17 cellular contexts compared by ENCODE assay signal in genomic region chr11:119739975-119740374, GRCh38.
"Had no signal": no experiment of that assay in that cellular context is flagged by ENCODE, and none has a peak within 500 bp of the region (broad histone marks: within the 10 kb centered on the region; RNA-seq: fewer than 3 reads in every experiment).

No MANE protein-coding gene starts in this region.

- H3K27ac ChIP-seq: ascending aorta, esophagus squamous epithelium, left lung, prostate gland, skin epidermis, upper lobe of left lung had no signal

- H3K36me3 Mint-ChIP-seq: activated naive CD4-positive, alpha-beta T cell treated with anti-CD3 and anti-CD28 coated beads, Interleukin-2, amount 10 ng/mL, durations not matched to agents 7 days and 5 days; natural killer cell treated with Interleukin-12 subunit alpha and Interleukin-12 subunit beta and Interleukin-15 and Interleukin-18, amount 100 ng/mL, for 72 hours had no signal

- H3K4me3 Mint-ChIP-seq: activated naive CD4-positive, alpha-beta T cell treated with anti-CD3 and anti-CD28 coated beads, Interleukin-2, amount 10 ng/mL, durations not matched to agents 7 days and 5 days; natural killer cell treated with Interleukin-12 subunit alpha and Interleukin-12 subunit beta and Interleukin-15 and Interleukin-18, amount 100 ng/mL, for 72 hours had no signal

- H3K27ac Mint-ChIP-seq: activated naive CD4-positive, alpha-beta T cell treated with anti-CD3 and anti-CD28 coated beads, Interleukin-2, amount 10 ng/mL, durations not matched to agents 7 days and 5 days; activated T-helper 2 cell treated with anti-CD3 and anti-CD28 coated beads, Interferon-gamma antibody, Interleukin-2, Interleukin-4, amounts not matched to agents 10 μg/mL and 5 μg/mL and 100 μg/mL, durations not matched to agents 14 hours and 24 hours and 36 hours; natural killer cell treated with Interleukin-12 subunit alpha and Interleukin-12 subunit beta and Interleukin-15 and Interleukin-18, amount 100 ng/mL, for 72 hours had no signal

- H3K9me3 Mint-ChIP-seq: activated naive CD4-positive, alpha-beta T cell treated with anti-CD3 and anti-CD28 coated beads, Interleukin-2, amount 10 ng/mL, durations not matched to agents 7 days and 5 days; activated T-helper 2 cell treated with anti-CD3 and anti-CD28 coated beads, Interferon-gamma antibody, Interleukin-2, Interleukin-4, amounts not matched to agents 10 μg/mL and 5 μg/mL and 100 μg/mL, durations not matched to agents 14 hours and 24 hours and 36 hours; natural killer cell treated with Interleukin-12 subunit alpha and Interleukin-12 subunit beta and Interleukin-15 and Interleukin-18, amount 100 ng/mL, for 72 hours had no signal

- ATAC-seq: left lung; natural killer cell treated with Interleukin-12 subunit alpha and Interleukin-12 subunit beta and Interleukin-15 and Interleukin-18, amount 100 ng/mL, for 72 hours; right cardiac atrium had no signal

- DNase-seq: activated CD4-positive, CD25-positive, alpha-beta regulatory T cell treated with anti-CD3 and anti-CD28 coated beads, Interleukin-2, amount 50 U/mL, for 72 hours; activated naive CD4-positive, alpha-beta T cell treated with anti-CD3 and anti-CD28 coated beads, Interleukin-2, amount 10 ng/mL, durations not matched to agents 7 days and 5 days; effector CD4-positive, alpha-beta T cell; esophagus squamous epithelium; hippocampal formation; nucleus accumbens; right cardiac atrium; stimulated activated CD4-positive, alpha-beta T cell treated with anti-CD3 and anti-CD28 coated beads, Interleukin-4, amount 100 ng/mL, for 4 hours; stimulated activated CD8-positive, alpha-beta memory T cell treated with anti-CD3 and anti-CD28 coated beads, Interleukin-4, amount 100 ng/mL, for 48 hours; stimulated activated naive CD4-positive, alpha-beta T cell treated with Interleukin-2 at 50 U/mL for 16 hours; upper lobe of left lung had no signal
